ENCODE assay signal across 9 cellular contexts in the genomic region with DNA sequence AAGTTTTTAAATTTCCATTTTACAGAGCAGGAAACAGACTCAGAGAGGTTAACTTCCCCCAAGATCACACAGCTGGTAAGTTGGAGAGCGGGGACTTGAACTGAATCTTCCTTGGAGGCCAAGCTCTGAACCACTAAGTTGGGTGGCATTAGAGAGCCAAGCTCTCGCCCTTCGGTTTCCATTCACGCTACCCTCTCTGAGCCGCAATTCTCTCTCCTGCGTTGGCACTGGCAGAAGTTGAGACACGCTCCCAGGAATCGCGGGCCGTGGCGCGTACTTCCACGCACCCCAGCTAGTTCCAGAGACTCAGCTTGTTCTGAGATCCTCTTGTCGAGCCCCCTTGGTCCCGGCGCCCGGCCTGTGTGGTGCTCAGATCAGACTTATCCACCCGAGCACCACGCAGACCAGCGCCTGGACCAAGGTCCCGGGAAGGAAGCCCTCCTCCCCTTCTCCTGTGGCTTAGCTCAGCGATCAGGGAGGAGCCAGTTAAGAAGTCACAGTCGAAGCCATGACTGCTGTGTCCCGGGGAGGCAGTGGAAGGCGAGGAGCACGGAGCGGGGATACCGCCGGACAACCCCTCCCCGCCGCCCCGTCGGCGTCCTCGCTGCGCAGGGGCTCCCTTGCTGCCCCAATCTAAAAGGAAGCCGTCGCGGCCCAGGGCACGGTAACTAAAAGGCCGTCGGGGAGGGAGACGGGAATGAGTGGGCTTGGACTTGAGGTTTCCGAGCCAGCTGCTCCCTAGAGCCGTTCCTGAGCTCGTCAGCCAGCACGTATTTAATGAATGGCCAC. TPM values are rescaled to one million over a fixed set of nuclear protein-coding genes. Genes with fewer than 3 reads are reported as not detected.
DNase-seq lines count a peak whose midpoint lies in the region; ATAC-seq and TF ChIP-seq lines count a peak whose summit lies in the region.
"Had no signal": no experiment of that assay in that cellular context is flagged by ENCODE, and none has a peak within 500 bp of the region (broad histone marks: within the 10 kb centered on the region; RNA-seq: fewer than 3 reads in every experiment).

No MANE protein-coding gene starts in this region.

- 16% methylated on average over 47 of the region's 47 CpGs for WGBS in mesenchymal stem cell
- WGBS in ovary, 3 donors = 5 to 8% (median 7%) methylated on average over 43 to 47 of the region's 47 CpGs

- no peak for TF ChIP-seq EP300 in ovary (IDR thresholded peaks at IDR 0.05)

- DNase-seq in A673 (ENCODE audit: low spot score) (peak; percentile 58), mesenchymal stem cell (no peak), ovary (no peak), erythroblast (lab: John Stamatoyannopoulos, UW) (no peak)
- DNase-seq in activated CD4-positive, alpha-beta T cell treated with anti-CD3 and anti-CD28 coated beads, Interleukin-2, amount 10 ng/mL, durations not matched to agents 7 days and 5 days = no peak

- intact Hi-C loops in A673 (cut with micrococcal nuclease; ENCODE audit: unreplicated experiment) (loop anchor here (1.0 to 5.0 kb wide), 3 partner anchors 97 to 330 kb away; no protein-coding TSS in a partner anchor), ovary (cut with DNase I) (no loop called here)

- BruUV-seq in A673 (replicated peaks; lab: Mats Ljungman, UMichigan) = no TSS peak

- H3K27me3 Mint-ChIP-seq in brain = peaks cover 91% of the 10 kb centered on the region
- peaks cover 84% of the 10 kb centered on the region for H3K27me3 Mint-ChIP-seq in activated CD4-positive, alpha-beta T cell treated with anti-CD3 and anti-CD28 coated beads, Interleukin-2, amount 10 ng/mL, durations not matched to agents 7 days and 5 days

- no peaks in the 10 kb centered on the region for H3K79me1 ChIP-seq in mesenchymal stem cell (replicated peaks; ENCODE audit: low read length, poor library complexity, severe bottlenecking)

- TF ChIP-seq POLR2A in ovary (IDR thresholded peaks at IDR 0.05) (no peak), erythroblast (IDR thresholded peaks at IDR 0.05; ENCODE audit: low read length) (no peak)

- no peak overlapping the region for H2BK120ac ChIP-seq in mesenchymal stem cell (ENCODE audit: low read depth, low read length)

- H3K4me3 ChIP-seq in A673 (ENCODE audit: low read depth, low read length, poor library complexity, severe bottlenecking) (peak overlapping the region; percentile 55), mesenchymal stem cell (ENCODE audit: insufficient read depth in 1 of 2, low read depth in 1 of 2, low read length in 2 of 2) (peak overlapping the region; percentile 8 to 50), ovary (no peak overlapping the region)

- no peak overlapping the region for H3K23ac ChIP-seq in mesenchymal stem cell (ENCODE audit: low read length in 2 of 2)

- POLR2A ChIA-PET in A673 (lab: Charles Lee; ENCODE audit: low non-redundant PET) = interaction anchor here (0.6 to 0.7 kb wide), 3 partner anchors 77 to 96 kb away, joined by 4 to 7 read pairs (median 5); no protein-coding TSS in a partner anchor
- POLR2A ChIA-PET in activated CD4-positive, alpha-beta T cell treated with anti-CD3 and anti-CD28 coated beads, Interleukin-2, amount 10 ng/mL, durations not matched to agents 7 days and 5 days (lab: Charles Lee) = no interaction called here

- peaks cover 0 to 5% (median 3%) of the 10 kb centered on the region in 5 experiments for H3K9me3 Mint-ChIP-seq in brain
- H3K9me3 Mint-ChIP-seq in activated CD4-positive, alpha-beta T cell treated with anti-CD3 and anti-CD28 coated beads, Interleukin-2, amount 10 ng/mL, durations not matched to agents 7 days and 5 days = no peaks in the 10 kb centered on the region
- H3K9me3 Mint-ChIP-seq: T-helper 1 cell treated with Interleukin-12 subunit alpha and Interleukin-12 subunit beta and Interleukin-4 antibody, amounts not matched to agents 30 μg/mL and 1 μg/mL, for 36 hours had no signal

- no peak overlapping the region for H3K4ac ChIP-seq in mesenchymal stem cell (ENCODE audit: low read depth in 1 of 2, low read length in 2 of 2)

- peak overlapping the region in 1 of 2 experiments; percentile 30 for H3K18ac ChIP-seq in mesenchymal stem cell (ENCODE audit: low read depth in 1 of 2, low read length in 2 of 2)

- H3K9me3 ChIP-seq in A673 (ENCODE audit: low read depth, low read length, poor library complexity, severe bottlenecking) (no peaks in the 10 kb centered on the region), mesenchymal stem cell (ENCODE audit: control insufficient read depth, low read length) (no peaks in the 10 kb centered on the region), ovary (no peaks in the 10 kb centered on the region)

- H4K8ac ChIP-seq in mesenchymal stem cell (ENCODE audit: low read length) = no peak overlapping the region

- TF ChIP-seq CTCF in A673 (conservative IDR thresholded peaks at IDR 0.05; ENCODE audit: low read depth, low read length) (no peak), brain (conservative IDR thresholded peaks at IDR 0.05) (no peak), ovary (IDR thresholded peaks at IDR 0.05) (no peak)

- H3K4me1 ChIP-seq in A673 (ENCODE audit: insufficient read depth, low read length, poor library complexity, severe bottlenecking) = peaks cover 37% of the 10 kb centered on the region
- peaks cover 29% of the 10 kb centered on the region for H3K4me1 ChIP-seq in mesenchymal stem cell (ENCODE audit: control insufficient read depth, insufficient read depth, low read depth, low read length)
- H3K4me1 ChIP-seq in ovary (ENCODE audit: insufficient read depth) = peaks cover 6% of the 10 kb centered on the region

- H2BK15ac ChIP-seq in mesenchymal stem cell (ENCODE audit: low read depth, poor library complexity, severe bottlenecking) = no peak overlapping the region

- ATAC-seq in GM21526 (IDR thresholded peaks at IDR 0.05; ENCODE audit: low FRiP score, unreplicated experiment) = peak; percentile 8
- no peak for ATAC-seq in GM21619 (IDR thresholded peaks at IDR 0.05; ENCODE audit: unreplicated experiment)

- H3K36me3 ChIP-seq in A673 (ENCODE audit: insufficient read depth, low read length, poor library complexity, severe bottlenecking) (no peaks in the 10 kb centered on the region), mesenchymal stem cell (ENCODE audit: control insufficient read depth in 1 of 2, insufficient read depth in 2 of 2, low read depth in 1 of 2, low read length in 2 of 2) (no peaks in the 10 kb centered on the region), ovary (no peaks in the 10 kb centered on the region)

- H2AFZ ChIP-seq in mesenchymal stem cell (ENCODE audit: low read depth, low read length) = peak overlapping the region; percentile 77

- CTCF ChIA-PET in A673 (lab: Charles Lee) = interaction anchor here (0.5 to 3.3 kb wide), 7 partner anchors 8 to 485 kb away, joined by 3 to 28 read pairs (median 13); no protein-coding TSS in a partner anchor
- CTCF ChIA-PET in activated CD4-positive, alpha-beta T cell treated with anti-CD3 and anti-CD28 coated beads, Interleukin-2, amount 10 ng/mL, durations not matched to agents 7 days and 5 days (lab: Charles Lee) = interaction anchor here (0.6 to 2.7 kb wide), 11 partner anchors 18 to 380 kb away, joined by 3 to 11 read pairs (median 3); no protein-coding TSS in a partner anchor

- peaks cover 34% of the 10 kb centered on the region for H3K4me1 Mint-ChIP-seq in brain
- H3K4me1 Mint-ChIP-seq in activated CD4-positive, alpha-beta T cell treated with anti-CD3 and anti-CD28 coated beads, Interleukin-2, amount 10 ng/mL, durations not matched to agents 7 days and 5 days = peaks cover 12% of the 10 kb centered on the region

- H3K27ac Mint-ChIP-seq in brain = no peak overlapping the region
- no peak overlapping the region for H3K27ac Mint-ChIP-seq in activated CD4-positive, alpha-beta T cell treated with anti-CD3 and anti-CD28 coated beads, Interleukin-2, amount 10 ng/mL, durations not matched to agents 7 days and 5 days

- no peak overlapping the region for H2BK12ac ChIP-seq in mesenchymal stem cell (ENCODE audit: low read length in 2 of 2)

- peak overlapping the region; percentile 57 to 81 (median 73) for H3K4me3 Mint-ChIP-seq in brain
- H3K4me3 Mint-ChIP-seq in activated CD4-positive, alpha-beta T cell treated with anti-CD3 and anti-CD28 coated beads, Interleukin-2, amount 10 ng/mL, durations not matched to agents 7 days and 5 days = no peak overlapping the region
- H3K4me3 Mint-ChIP-seq: T-helper 1 cell treated with Interleukin-12 subunit alpha and Interleukin-12 subunit beta and Interleukin-4 antibody, amounts not matched to agents 30 μg/mL and 1 μg/mL, for 36 hours had no signal

- H3K9ac ChIP-seq in mesenchymal stem cell (ENCODE audit: low read length) = no peak overlapping the region

- H3K36me3 Mint-ChIP-seq in brain = no peaks in the 10 kb centered on the region
- H3K36me3 Mint-ChIP-seq in activated CD4-positive, alpha-beta T cell treated with anti-CD3 and anti-CD28 coated beads, Interleukin-2, amount 10 ng/mL, durations not matched to agents 7 days and 5 days (ENCODE audit: low read depth) = no peaks in the 10 kb centered on the region

- no peak overlapping the region for H4K91ac ChIP-seq in mesenchymal stem cell (ENCODE audit: low read length)

- H3K27ac ChIP-seq in A673 (ENCODE audit: low read depth, low read length, poor library complexity, severe bottlenecking) (peak overlapping the region; percentile 73), mesenchymal stem cell (ENCODE audit: low read length, poor library complexity, severe bottlenecking) (no peak overlapping the region), ovary (no peak overlapping the region)

- H3K27me3 ChIP-seq in A673 (replicated peaks; ENCODE audit: insufficient read depth, low read depth, low read length, poor library complexity) (no peaks in the 10 kb centered on the region), mesenchymal stem cell (ENCODE audit: control insufficient read depth in 1 of 2, insufficient read depth in 1 of 2, low read length in 2 of 2) (peaks cover 97 to 99% of the 10 kb centered on the region in 2 experiments), ovary (peaks cover 5% of the 10 kb centered on the region)

- H3K4me2 ChIP-seq in mesenchymal stem cell (ENCODE audit: low read length, poor library complexity, severe bottlenecking) = peak overlapping the region; percentile 28

- no peak overlapping the region for H3K14ac ChIP-seq in mesenchymal stem cell (ENCODE audit: low read length in 2 of 2)

- no peak overlapping the region for H2AK5ac ChIP-seq in mesenchymal stem cell (ENCODE audit: low read length, severe bottlenecking)

- H2BK5ac ChIP-seq in mesenchymal stem cell (ENCODE audit: low read depth, low read length, poor library complexity, severe bottlenecking) = no peak overlapping the region

RNA-seq across cellular contexts. Expression of a gene that starts 29.5 kb away (rescaled TPM):
- 65.1 and 74.4 TPM in 2 replicates for total RNA-seq in A673 (2021)
- 0.48 TPM for polyA plus RNA-seq in brain (ENCODE audit: insufficient read depth, low read depth, low replicate concordance)
- polyA plus RNA-seq in mesenchymal stem cell (2013, experiment 1 of 2) = not detected
- not detected for polyA plus RNA-seq in mesenchymal stem cell (2013, experiment 2 of 2)
- total RNA-seq in ovary = not detected
- not detected for polyA plus RNA-seq in ovary
- not detected for total RNA-seq in activated CD4-positive, alpha-beta T cell treated with anti-CD3 and anti-CD28 coated beads, Interleukin-2, amount 10 ng/mL, durations not matched to agents 7 days and 5 days

RNA-seq across cellular contexts. Expression of a gene that starts 29.7 kb away (rescaled TPM):
- 0.43 and 0.44 TPM in 2 replicates for total RNA-seq in A673 (2021)
- polyA plus RNA-seq in brain (ENCODE audit: insufficient read depth, low read depth, low replicate concordance) = not detected
- polyA plus RNA-seq in mesenchymal stem cell (2013, experiment 1 of 2) = not detected
- polyA plus RNA-seq in mesenchymal stem cell (2013, experiment 2 of 2) = not detected
- total RNA-seq in ovary = not detected
- not detected for polyA plus RNA-seq in ovary
- total RNA-seq in activated CD4-positive, alpha-beta T cell treated with anti-CD3 and anti-CD28 coated beads, Interleukin-2, amount 10 ng/mL, durations not matched to agents 7 days and 5 days = not detected

Comparison
In these comparisons a context has a peak if more than half of its experiments do, and no peak if none do; other contexts are left out.
1. RNA of a gene that starts 29.5 kb away (total RNA-seq): 65.1 to 74.4 TPM in A673; not detected in ovary and not detected in activated CD4-positive, alpha-beta T cell treated with anti-CD3 and anti-CD28 coated beads, Interleukin-2, amount 10 ng/mL, durations not matched to agents 7 days and 5 days; every median in the first group is over 10 times any median in the second.